ENCODE assay signal across 29 cellular contexts in genomic region chr20:1010659-1011058, GRCh38. TPM values are rescaled to one million over a fixed set of nuclear protein-coding genes. Genes with fewer than 3 reads are reported as not detected.
DNase-seq lines count a peak whose midpoint lies in the region; ATAC-seq and TF ChIP-seq lines count a peak whose summit lies in the region.
"Had no signal": no experiment of that assay in that cellular context is flagged by ENCODE, and none has a peak within 500 bp of the region (broad histone marks: within the 10 kb centered on the region; RNA-seq: fewer than 3 reads in every experiment).

No MANE protein-coding gene starts in this region.

- CTCF ChIA-PET in activated CD8-positive, alpha-beta memory T cell treated with anti-CD3 and anti-CD28 coated beads, Interleukin-2, amount 10 ng/mL, durations not matched to agents 7 days and 5 days (lab: Charles Lee), result no interaction called here

- H3K27ac ChIP-seq in heart left ventricle, result no peak overlapping the region
- H3K27ac ChIP-seq: 22Rv1, gastrocnemius medialis, parathyroid adenoma, transverse colon had no signal

- WGBS in heart left ventricle, 4 donors, result 86 to 92% (median 90%) methylated on average over 5 to 6 of the region's 6 CpGs

- H3K4me1 ChIP-seq in heart left ventricle, result no peaks in the 10 kb centered on the region
- H3K4me1 ChIP-seq: Caco-2, gastrocnemius medialis, parathyroid adenoma, transverse colon had no signal

- H3K9me3 Mint-ChIP-seq in activated CD8-positive, alpha-beta memory T cell treated with anti-CD3 and anti-CD28 coated beads, Interleukin-2, amount 10 ng/mL, durations not matched to agents 7 days and 5 days (ENCODE audit: low read depth), result no peaks in the 10 kb centered on the region
- H3K9me3 Mint-ChIP-seq: activated naive CD4-positive, alpha-beta T cell treated with anti-CD3 and anti-CD28 coated beads, Interleukin-2, amount 10 ng/mL, durations not matched to agents 7 days and 5 days; activated T-cell treated with anti-CD3 and anti-CD28 coated beads, Interleukin-2, amount 50 U/mL, for 24 hours; central memory CD8-positive, alpha-beta T cell; naive B cell had no signal

- H3K4me3 ChIP-seq in heart left ventricle, result no peak overlapping the region
- H3K4me3 ChIP-seq: gastrocnemius medialis, transverse colon had no signal

- no peaks in the 10 kb centered on the region for H3K36me3 ChIP-seq in heart left ventricle
- H3K36me3 ChIP-seq: gastrocnemius medialis, transverse colon had no signal

- peak; percentile 27 for ATAC-seq in activated CD8-positive, alpha-beta memory T cell treated with anti-CD3 and anti-CD28 coated beads, Interleukin-2, amount 10 ng/mL, durations not matched to agents 7 days and 5 days
- peak; percentile 49 for ATAC-seq in GM21423 (IDR thresholded peaks at IDR 0.05; ENCODE audit: unreplicated experiment)
- peak; percentile 89 for ATAC-seq in HG03095 (IDR thresholded peaks at IDR 0.05; ENCODE audit: unreplicated experiment)
- ATAC-seq in heart left ventricle, result no peak
- ATAC-seq: esophagus mucosa; gastrocnemius medialis; stimulated activated naive CD8-positive, alpha-beta T cell treated with anti-CD3 and anti-CD28 coated beads, Interleukin-15, Interleukin-2, amounts not matched to agents 100 U/mL and 50 U/mL, for 24 hours; T-helper 17 cell had no signal

- TF ChIP-seq POLR2A in heart left ventricle (IDR thresholded peaks at IDR 0.05), result no peak

- H3K36me3 Mint-ChIP-seq in activated CD8-positive, alpha-beta memory T cell treated with anti-CD3 and anti-CD28 coated beads, Interleukin-2, amount 10 ng/mL, durations not matched to agents 7 days and 5 days, result no peaks in the 10 kb centered on the region
- H3K36me3 Mint-ChIP-seq: activated naive CD4-positive, alpha-beta T cell treated with anti-CD3 and anti-CD28 coated beads, Interleukin-2, amount 10 ng/mL, durations not matched to agents 7 days and 5 days; naive B cell had no signal

- intact Hi-C loops in heart left ventricle (cut with DNase I) (no loop called here), posterior cingulate gyrus (cut with DNase I) (no loop called here)

- H3K27ac Mint-ChIP-seq in activated CD8-positive, alpha-beta memory T cell treated with anti-CD3 and anti-CD28 coated beads, Interleukin-2, amount 10 ng/mL, durations not matched to agents 7 days and 5 days, result no peak overlapping the region
- H3K27ac Mint-ChIP-seq: activated naive CD4-positive, alpha-beta T cell treated with anti-CD3 and anti-CD28 coated beads, Interleukin-2, amount 10 ng/mL, durations not matched to agents 7 days and 5 days; activated T-cell treated with anti-CD3 and anti-CD28 coated beads, Interleukin-2, amount 50 U/mL, for 24 hours; naive B cell; T-helper 17 cell had no signal

- peaks cover 0 to 22% (median 0%) of the 10 kb centered on the region in 9 donors for H3K27me3 ChIP-seq in heart left ventricle

- peaks cover 12% of the 10 kb centered on the region for H3K4me1 Mint-ChIP-seq in activated CD8-positive, alpha-beta memory T cell treated with anti-CD3 and anti-CD28 coated beads, Interleukin-2, amount 10 ng/mL, durations not matched to agents 7 days and 5 days
- H3K4me1 Mint-ChIP-seq: activated naive CD4-positive, alpha-beta T cell treated with anti-CD3 and anti-CD28 coated beads, Interleukin-2, amount 10 ng/mL, durations not matched to agents 7 days and 5 days; central memory CD8-positive, alpha-beta T cell had no signal

- no peak for DNase-seq in activated CD8-positive, alpha-beta memory T cell treated with anti-CD3 and anti-CD28 coated beads, Interleukin-2, amount 10 ng/mL, durations not matched to agents 7 days and 5 days
- no peak for DNase-seq in activated CD8-positive, alpha-beta memory T cell treated with anti-CD3 and anti-CD28 coated beads, Interleukin-2, amount 50 U/mL, for 4 hours
- DNase-seq in SIG-M5 treated with dmso at 0.1 percent for 504 hours (lab: John Stamatoyannopoulos, UW; ENCODE audit: unreplicated experiment) (no peak), heart left ventricle (no peak), NCI-H524 (lab: John Stamatoyannopoulos, UW) (no peak), posterior cingulate gyrus (no peak)
- DNase-seq: activated CD4-positive, alpha-beta T cell treated with anti-CD3 and anti-CD28 coated beads, Interleukin-2, amount 50 U/mL, for 48 hours; activated naive CD4-positive, alpha-beta T cell treated with anti-CD3 and anti-CD28 coated beads, Interleukin-2, amount 10 ng/mL, durations not matched to agents 7 days and 5 days; activated T-cell treated with anti-CD3 and anti-CD28 coated beads, Interleukin-2, amount 50 U/mL, for 24 hours; aorta; gastrocnemius medialis; IMR-90; naive B cell; NCI-H1436 treated with DMSO at 0.1 percent for 48 hours; NCI-H2171; SHP77 treated with DMSO at 0.1 percent for 48 hours; stimulated activated CD4-positive, alpha-beta T cell treated with anti-CD3 and anti-CD28 coated beads, Interleukin-1b, Interleukin-23, amount 100 ng/mL, for 48 hours; stimulated activated naive CD8-positive, alpha-beta T cell treated with anti-CD3 and anti-CD28 coated beads, Interleukin-15, Interleukin-2, amounts not matched to agents 100 U/mL and 50 U/mL, for 24 hours; T-helper 17 cell; transverse colon had no signal

- peaks cover 15% of the 10 kb centered on the region for H3K27me3 Mint-ChIP-seq in activated CD8-positive, alpha-beta memory T cell treated with anti-CD3 and anti-CD28 coated beads, Interleukin-2, amount 10 ng/mL, durations not matched to agents 7 days and 5 days

- no peak for TF ChIP-seq CTCF in heart left ventricle (IDR thresholded peaks at IDR 0.05)

- H3K9me3 ChIP-seq in heart left ventricle, result no peaks in the 10 kb centered on the region
- H3K9me3 ChIP-seq: Caco-2, gastrocnemius medialis, transverse colon had no signal

- H3K4me3 Mint-ChIP-seq in activated CD8-positive, alpha-beta memory T cell treated with anti-CD3 and anti-CD28 coated beads, Interleukin-2, amount 10 ng/mL, durations not matched to agents 7 days and 5 days, result no peak overlapping the region
- H3K4me3 Mint-ChIP-seq: activated naive CD4-positive, alpha-beta T cell treated with anti-CD3 and anti-CD28 coated beads, Interleukin-2, amount 10 ng/mL, durations not matched to agents 7 days and 5 days; activated T-cell treated with anti-CD3 and anti-CD28 coated beads, Interleukin-2, amount 50 U/mL, for 24 hours; central memory CD8-positive, alpha-beta T cell; naive B cell; T-helper 17 cell had no signal

RNA-seq across cellular contexts. Expression of gene RSPO4, which starts 8.5 kb away (rescaled TPM):
- not detected for total RNA-seq in activated CD8-positive, alpha-beta memory T cell treated with anti-CD3 and anti-CD28 coated beads, Interleukin-2, amount 10 ng/mL, durations not matched to agents 7 days and 5 days
- under 1 TPM in 2 of 9 donors, not detected in 7; 0.25 to 0.27 TPM for total RNA-seq in heart left ventricle
- polyA plus RNA-seq in heart left ventricle, result under 1 TPM in 1 of 2 donors, not detected in 1; 0.04 TPM
- total RNA-seq: Daoy, esophagus mucosa, gastrocnemius medialis, IMR-90, MCF 10A, T-helper 17 cell, transverse colon had no signal
- polyA plus RNA-seq: aorta, IMR-90 had no signal

Comparison
In these comparisons a context has a peak if more than half of its experiments do, and no peak if none do; other contexts are left out.
1. ATAC-seq: peak in activated CD8-positive, alpha-beta memory T cell treated with anti-CD3 and anti-CD28 coated beads, Interleukin-2, amount 10 ng/mL, durations not matched to agents 7 days and 5 days (single experiment), GM21423 (single experiment) and HG03095 (single experiment); none in heart left ventricle (0 of 4).